8 cellular contexts compared by ENCODE assay signal in the genomic region with DNA sequence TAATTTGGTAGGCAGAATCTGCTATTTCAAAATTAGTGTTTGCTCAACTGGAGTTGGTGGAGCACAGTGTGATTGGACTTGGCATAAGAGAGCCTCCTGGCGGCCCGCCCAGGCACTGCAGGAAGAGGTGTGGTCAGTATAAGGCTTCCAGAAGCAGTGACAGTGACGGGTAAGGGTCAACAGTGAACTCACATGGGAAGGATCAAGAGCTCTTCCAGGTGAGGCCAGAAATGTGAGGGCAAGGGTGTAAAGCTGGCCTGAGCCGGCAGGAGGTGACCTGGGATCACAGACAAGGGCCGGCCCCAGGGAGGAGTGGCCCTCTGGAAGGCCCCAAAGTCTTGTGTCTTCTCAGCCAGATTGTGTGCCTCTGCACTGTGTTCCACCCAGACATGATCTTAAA.
DNase-seq lines count a peak whose midpoint lies in the region; ATAC-seq and TF ChIP-seq lines count a peak whose summit lies in the region.

No MANE protein-coding gene starts in this region.

- no peak overlapping the region for H3K27ac Mint-ChIP-seq in effector memory CD8-positive, alpha-beta T cell
- peak overlapping the region; percentile 29 for H3K27ac Mint-ChIP-seq in stimulated activated effector memory CD8-positive, alpha-beta T cell treated with anti-CD3 and anti-CD28 coated beads, Interleukin-12 subunit alpha, Interleukin-12 subunit beta, amount 100 ng/mL, for 72 hours

- H3K4me3 Mint-ChIP-seq in effector memory CD8-positive, alpha-beta T cell: no peak overlapping the region
- H3K4me3 Mint-ChIP-seq in stimulated activated effector memory CD8-positive, alpha-beta T cell treated with anti-CD3 and anti-CD28 coated beads, Interleukin-12 subunit alpha, Interleukin-12 subunit beta, amount 100 ng/mL, for 72 hours: no peak overlapping the region

- H3K4me1 Mint-ChIP-seq in effector memory CD8-positive, alpha-beta T cell (ENCODE audit: low read depth in 2 of 2): peaks cover 2 to 5% of the 10 kb centered on the region in 2 donors
- peaks cover 7% of the 10 kb centered on the region for H3K4me1 Mint-ChIP-seq in stimulated activated effector memory CD8-positive, alpha-beta T cell treated with anti-CD3 and anti-CD28 coated beads, Interleukin-12 subunit alpha, Interleukin-12 subunit beta, amount 100 ng/mL, for 72 hours

- DNase-seq in GM12864 (ENCODE audit: low read depth) (no peak), HFF-Myc (ENCODE audit: extremely low read depth, low read depth) (no peak), NCI-H460 (ENCODE audit: extremely low read depth, low read depth) (peak; percentile 36), midbrain (lab: John Stamatoyannopoulos, UW) (peak; percentile 25)
- peak; percentile 83 to 86 for DNase-seq in activated CD4-positive, alpha-beta T cell treated with anti-CD3 and anti-CD28 coated beads, Interleukin-2, amount 50 U/mL, for 48 hours
- DNase-seq in effector memory CD8-positive, alpha-beta T cell: peak; percentile 61 to 71 (median 63)
- peak; percentile 77 to 92 for DNase-seq in stimulated activated effector memory CD8-positive, alpha-beta T cell treated with anti-CD3 and anti-CD28 coated beads, Interleukin-12 subunit alpha, Interleukin-12 subunit beta, amount 100 ng/mL, for 72 hours (ENCODE audit: low spot score in 2 of 2)

- no peaks in the 10 kb centered on the region for H3K36me3 Mint-ChIP-seq in effector memory CD8-positive, alpha-beta T cell (ENCODE audit: insufficient read depth)
- H3K36me3 Mint-ChIP-seq in stimulated activated effector memory CD8-positive, alpha-beta T cell treated with anti-CD3 and anti-CD28 coated beads, Interleukin-12 subunit alpha, Interleukin-12 subunit beta, amount 100 ng/mL, for 72 hours: no peaks in the 10 kb centered on the region

- H3K4me3 ChIP-seq in GM12864 (ENCODE audit: low read depth, low read length): no peak overlapping the region
- no peak overlapping the region for H3K4me3 ChIP-seq in HFF-Myc (replicated peaks; ENCODE audit: low read depth, low read length)

- H3K9me3 Mint-ChIP-seq in effector memory CD8-positive, alpha-beta T cell: no peaks in the 10 kb centered on the region
- no peaks in the 10 kb centered on the region for H3K9me3 Mint-ChIP-seq in stimulated activated effector memory CD8-positive, alpha-beta T cell treated with anti-CD3 and anti-CD28 coated beads, Interleukin-12 subunit alpha, Interleukin-12 subunit beta, amount 100 ng/mL, for 72 hours

- TF ChIP-seq CTCF in GM12864 (IDR thresholded peaks at IDR 0.05; ENCODE audit: low read depth, low read length, missing control alignments): peak; percentile 97
- peak; percentile 80 for TF ChIP-seq CTCF in HFF-Myc (IDR thresholded peaks at IDR 0.05; ENCODE audit: low read depth, low read length, missing control alignments)

- no peaks in the 10 kb centered on the region for H3K27me3 Mint-ChIP-seq in effector memory CD8-positive, alpha-beta T cell

- ATAC-seq in effector memory CD8-positive, alpha-beta T cell (replicated peaks): peak; percentile 83
- peak; percentile 89 for ATAC-seq in stimulated activated effector memory CD8-positive, alpha-beta T cell treated with anti-CD3 and anti-CD28 coated beads, Interleukin-12 subunit alpha, Interleukin-12 subunit beta, amount 100 ng/mL, for 72 hours
- no peak for ATAC-seq in HG02588 (IDR thresholded peaks at IDR 0.05; ENCODE audit: unreplicated experiment)

Comparison
In these comparisons a context has a peak if more than half of its experiments do, and no peak if none do; other contexts are left out.
1. DNase-seq: peak in NCI-H460 (single experiment), activated CD4-positive, alpha-beta T cell treated with anti-CD3 and anti-CD28 coated beads, Interleukin-2, amount 50 U/mL, for 48 hours (2 of 2), effector memory CD8-positive, alpha-beta T cell (3 of 3), midbrain (single experiment) and stimulated activated effector memory CD8-positive, alpha-beta T cell treated with anti-CD3 and anti-CD28 coated beads, Interleukin-12 subunit alpha, Interleukin-12 subunit beta, amount 100 ng/mL, for 72 hours (2 of 2); none in GM12864 (single experiment) and HFF-Myc (single experiment).